In genomic region chr3:26596325-26596724, GRCh38 we compare ENCODE assay signal across 25 cellular contexts. TPM values are rescaled to one million over a fixed set of nuclear protein-coding genes. Genes with fewer than 3 reads are reported as not detected.
"Had no signal": no experiment of that assay in that cellular context is flagged by ENCODE, and none has a peak within 500 bp of the region (broad histone marks: within the 10 kb centered on the region; RNA-seq: fewer than 3 reads in every experiment).

No MANE protein-coding gene starts in this region.

- DNase-seq: activated CD4-positive, alpha-beta T cell treated with anti-CD3 and anti-CD28 coated beads for 48 hours; activated CD4-positive, alpha-beta T cell treated with anti-CD3 and anti-CD28 coated beads, Interleukin-2, amount 50 U/mL, for 4 hours; activated CD4-positive, CD25-positive, alpha-beta regulatory T cell treated with anti-CD3 and anti-CD28 coated beads, Interleukin-2, amount 50 U/mL, for 72 hours; activated CD8-positive, alpha-beta memory T cell treated with anti-CD3 and anti-CD28 coated beads, Interleukin-2, amount 50 U/mL, for 48 hours; activated CD8-positive, alpha-beta T cell treated with anti-CD3 and anti-CD28 coated beads, Interleukin-2, amount 10 ng/mL, durations not matched to agents 7 days and 5 days; activated naive CD4-positive, alpha-beta T cell treated with anti-CD3 and anti-CD28 coated beads, Interleukin-2, amount 50 U/mL, for 16 hours; activated naive CD8-positive, alpha-beta T cell treated with anti-CD3 and anti-CD28 coated beads, Interleukin-2, amount 10 ng/mL, durations not matched to agents 7 days and 5 days; activated T-cell treated with anti-CD3 and anti-CD28 coated beads, Interleukin-2, amount 50 U/mL, for 1 hour; central memory CD4-positive, alpha-beta T cell; MM.1S; NCI-H1105; NCI-H1436; NCI-H1694 treated with DMSO at 0.1 percent for 48 hours; NCI-H2029 treated with DMSO at 0.1 percent for 48 hours; NCI-H510A treated with DMSO at 0.1 percent for 48 hours; PC-9; SIG-M5; T-helper 1 cell had no signal

- H3K27ac ChIP-seq: coronary artery, PC-9 had no signal

- H2AFZ ChIP-seq: PC-9 had no signal

- H3K27me3 Mint-ChIP-seq: activated naive CD8-positive, alpha-beta T cell treated with anti-CD3 and anti-CD28 coated beads, Interleukin-2, amount 10 ng/mL, durations not matched to agents 7 days and 5 days had no signal

- H3K36me3 Mint-ChIP-seq: activated naive CD8-positive, alpha-beta T cell treated with anti-CD3 and anti-CD28 coated beads, Interleukin-2, amount 10 ng/mL, durations not matched to agents 7 days and 5 days; WTC11 had no signal

- H3K4me2 ChIP-seq: PC-9 had no signal

- H3K27ac Mint-ChIP-seq: activated CD8-positive, alpha-beta T cell treated with anti-CD3 and anti-CD28 coated beads, Interleukin-2, amount 10 ng/mL, durations not matched to agents 7 days and 5 days; activated naive CD8-positive, alpha-beta T cell treated with anti-CD3 and anti-CD28 coated beads, Interleukin-2, amount 10 ng/mL, durations not matched to agents 7 days and 5 days; WTC11 had no signal

- ATAC-seq: activated CD8-positive, alpha-beta T cell treated with anti-CD3 and anti-CD28 coated beads, Interleukin-2, amount 10 ng/mL, durations not matched to agents 7 days and 5 days; WTC11 had no signal

- H3K9me3 Mint-ChIP-seq: activated naive CD8-positive, alpha-beta T cell treated with anti-CD3 and anti-CD28 coated beads, Interleukin-2, amount 10 ng/mL, durations not matched to agents 7 days and 5 days had no signal

- H3K4me3 ChIP-seq: coronary artery, PC-9 had no signal

- H3K4me3 Mint-ChIP-seq: activated CD8-positive, alpha-beta T cell treated with anti-CD3 and anti-CD28 coated beads, Interleukin-2, amount 10 ng/mL, durations not matched to agents 7 days and 5 days; activated naive CD8-positive, alpha-beta T cell treated with anti-CD3 and anti-CD28 coated beads, Interleukin-2, amount 10 ng/mL, durations not matched to agents 7 days and 5 days; WTC11 had no signal

- H3K4me1 Mint-ChIP-seq: activated naive CD8-positive, alpha-beta T cell treated with anti-CD3 and anti-CD28 coated beads, Interleukin-2, amount 10 ng/mL, durations not matched to agents 7 days and 5 days; WTC11 had no signal

RNA-seq across cellular contexts. Expression of gene LRRC3B, which starts 26.2 kb away (rescaled TPM):
- total RNA-seq: activated CD8-positive, alpha-beta T cell treated with anti-CD3 and anti-CD28 coated beads, Interleukin-2, amount 10 ng/mL, durations not matched to agents 7 days and 5 days; activated naive CD8-positive, alpha-beta T cell treated with anti-CD3 and anti-CD28 coated beads, Interleukin-2, amount 10 ng/mL, durations not matched to agents 7 days and 5 days; bronchial epithelial cell; chondrocyte; PC-9; RPMI7951; T-helper 2 cell treated with Interferon-gamma antibody and Interleukin-4, amounts not matched to agents 100 ng/mL and 5 ng/mL, for 36 hours had no signal
- polyA plus RNA-seq: aorta had no signal
